ENCODE assay signal across 1 cellular context in the genomic region with DNA sequence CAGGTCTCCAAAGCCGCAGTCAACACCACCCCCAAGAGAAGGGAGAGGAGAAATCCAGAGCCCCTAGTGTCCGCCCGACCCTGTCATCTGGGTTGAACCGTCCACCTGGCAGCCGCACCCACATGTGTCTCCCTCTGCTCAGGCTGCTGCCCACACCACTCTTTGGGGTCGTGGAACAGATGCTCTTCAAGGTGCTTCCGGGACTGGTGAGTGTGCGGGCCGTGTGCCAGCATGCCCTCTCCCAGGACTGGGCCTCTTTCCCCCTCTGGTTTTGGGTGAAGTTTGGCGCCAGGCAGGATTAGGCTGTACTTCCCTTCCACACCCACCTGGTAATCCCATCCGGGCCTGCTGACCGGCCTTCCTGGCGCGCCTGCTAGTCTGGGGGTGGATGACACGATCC.
A peak's percentile ranks its signal among the peaks of the same experiment; 100 is the strongest.
TF ChIP-seq lines count a peak whose summit lies in the region.

No MANE protein-coding gene starts in this region.

TF ChIP-seq in HepG2, 621 proteins besides CTCF, POLR2A, EP300 and RAD21:
- 0 out of 2 replicates have a peak, but pooled peaks have one; percentile 22 for TF ChIP-seq NRL (CRISPR knock-in tag; IDR thresholded peaks at IDR 0.05; ENCODE audit: borderline replicate concordance)
- TF ChIP-seq ZNF879 (CRISPR knock-in tag; IDR thresholded peaks at IDR 0.05) = no peak
- no peak for TF ChIP-seq E2F5 (CRISPR knock-in tag; conservative IDR thresholded peaks at IDR 0.05)
- TF ChIP-seq, protein P1, sequence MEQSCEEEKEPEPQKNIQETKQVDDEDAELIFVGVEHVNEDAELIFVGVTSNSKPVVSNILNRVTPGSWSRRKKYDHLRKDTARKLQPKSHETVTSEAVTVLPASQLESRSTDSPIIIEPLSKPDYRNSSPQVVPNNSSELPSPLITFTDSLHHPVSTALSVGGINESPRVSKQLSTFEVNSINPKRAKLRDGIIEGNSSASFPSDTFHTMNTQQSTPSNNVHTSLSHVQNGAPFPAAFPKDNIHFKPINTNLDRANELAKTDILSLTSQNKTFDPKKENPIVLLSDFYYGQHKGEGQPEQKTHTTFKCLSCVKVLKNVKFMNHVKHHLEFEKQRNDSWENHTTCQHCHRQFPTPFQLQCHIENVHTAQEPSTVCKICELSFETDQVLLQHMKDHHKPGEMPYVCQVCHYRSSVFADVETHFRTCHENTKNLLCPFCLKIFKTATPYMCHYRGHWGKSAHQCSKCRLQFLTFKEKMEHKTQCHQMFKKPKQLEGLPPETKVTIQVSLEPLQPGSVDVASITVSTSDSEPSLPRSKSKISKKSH (CRISPR knock-in tag; IDR thresholded peaks at IDR 0.05; ENCODE audit: borderline replicate concordance) = 0 out of 2 replicates have a peak, but pooled peaks have one; percentile 23
